ENCODE assay signal across 8 cellular contexts in genomic region chr7:73851410-73852338, GRCh38. TPM values are rescaled to one million over a fixed set of nuclear protein-coding genes. Genes with fewer than 3 reads are reported as not detected.
A peak's percentile ranks its signal among the peaks of the same experiment; 100 is the strongest.
DNase-seq lines count a peak whose midpoint lies in the region; ATAC-seq, FAIRE-seq and TF ChIP-seq lines count a peak whose summit lies in the region.

No MANE protein-coding gene starts in this region.

- intact Hi-C loops in activated CD4-positive, alpha-beta T cell treated with anti-CD3 and anti-CD28 coated beads for 36 hours (cut with DNase I, micrococcal nuclease), result loop anchor here (1.0 to 10.0 kb wide), 6 partner anchors 113 to 327 kb away; partner anchors contain the start of genes ABHD11 (in 1 of the 2), BAZ1B (in 1 of the 2), EIF4H (in 1 of the 2) and TBL2 (in 1 of the 2)
- intact Hi-C loops in HepG2 (cut with micrococcal nuclease; ENCODE audit: unreplicated experiment), result no loop called here

- TF ChIP-seq CTCF in HepG2 (CRISPR knock-in tag; IDR thresholded peaks at IDR 0.05) (no peak), WTC11 (IDR thresholded peaks at IDR 0.05) (no peak)

- TF ChIP-seq RAD21 in HepG2 (CRISPR knock-in tag; IDR thresholded peaks at IDR 0.05), result no peak

- peaks cover 33% of the 10 kb centered on the region for H3K4me1 Mint-ChIP-seq in activated CD4-positive, alpha-beta T cell treated with anti-CD3 and anti-CD28 coated beads for 36 hours
- peaks cover 17% of the 10 kb centered on the region for H3K4me1 Mint-ChIP-seq in WTC11

- no peaks in the 10 kb centered on the region for H4K20me1 ChIP-seq in HepG2 (ENCODE audit: insufficient read depth, low read length)

- TF ChIP-seq POLR2A in HepG2 (IDR thresholded peaks at IDR 0.05; ENCODE audit: insufficient read depth in 1 of 2, low read depth in 2 of 2, low read length in 2 of 2), result no peak

- peak; percentile 96 for ATAC-seq in activated CD4-positive, alpha-beta T cell treated with anti-CD3 and anti-CD28 coated beads for 36 hours
- ATAC-seq in HG02571 (IDR thresholded peaks at IDR 0.05; ENCODE audit: unreplicated experiment), result peak; percentile 75
- no peak for ATAC-seq in HepG2
- ATAC-seq in WTC11, result no peak

- POLR2A ChIA-PET in activated CD4-positive, alpha-beta T cell treated with anti-CD3 and anti-CD28 coated beads for 36 hours (lab: Charles Lee), result no interaction called here
- POLR2A ChIA-PET in HepG2 (lab: Yijun Ruan, JAX) (interaction anchor here (1.2 kb wide), 1 partner anchor 9 kb away, joined by 6 read pairs; the partner anchor contains the start of gene METTL27), WTC11 (lab: Charles Lee) (no interaction called here)

- H3K4me1 ChIP-seq in HepG2 (ENCODE audit: insufficient read depth, low read length), result peaks cover 6% of the 10 kb centered on the region

- in situ Hi-C loops in HepG2 (cut with HindIII; ENCODE audit: extremely low pct_ligation_motif_present, low pct_unique_long_range_greater_than_20kb), result no loop called here

- TF ChIP-seq EP300 in HepG2 (IDR thresholded peaks at IDR 0.05; ENCODE audit: low read depth in 2 of 2, low read length in 2 of 2), result no peak
- TF ChIP-seq EP300 in HepG2 (CRISPR knock-in tag; IDR thresholded peaks at IDR 0.05; ENCODE audit: borderline replicate concordance), result no peak

- H3K27ac Mint-ChIP-seq in activated CD4-positive, alpha-beta T cell treated with anti-CD3 and anti-CD28 coated beads for 36 hours, result peak overlapping the region; percentile 65
- no peak overlapping the region for H3K27ac Mint-ChIP-seq in WTC11

- DNase-seq in activated CD4-positive, alpha-beta T cell treated with anti-CD3 and anti-CD28 coated beads for 36 hours, result peak; percentile 60
- DNase-seq in activated CD4-positive, alpha-beta T cell treated with anti-CD3 and anti-CD28 coated beads, Interleukin-2, amount 50 U/mL, for 4 hours, result no peak
- peak; percentile 94 for DNase-seq in NCI-H460 (ENCODE audit: extremely low read depth, low read depth)
- DNase-seq in astrocyte of the hippocampus (ENCODE audit: low read depth, low spot score), result peak; percentile 96
- peak; percentile 52 for DNase-seq in HepG2 (ENCODE audit: low spot score)
- DNase-seq in WTC11 (ENCODE audit: low spot score), result no peak
- DNase-seq in activated gamma-delta T cell (lab: John Stamatoyannopoulos, UW), result no peak

- no peaks in the 10 kb centered on the region for H3K36me3 Mint-ChIP-seq in activated CD4-positive, alpha-beta T cell treated with anti-CD3 and anti-CD28 coated beads for 36 hours (ENCODE audit: low read depth)
- peaks cover 2% of the 10 kb centered on the region; the same call in 1 of the 2 replicates for H3K36me3 Mint-ChIP-seq in WTC11

- no peaks in the 10 kb centered on the region for H3K9me3 ChIP-seq in HepG2 (ENCODE audit: low read length)

- no peak overlapping the region for H2AFZ ChIP-seq in HepG2 (ENCODE audit: low read length)

- H3K4me3 Mint-ChIP-seq in activated CD4-positive, alpha-beta T cell treated with anti-CD3 and anti-CD28 coated beads for 36 hours, result no peak overlapping the region
- H3K4me3 Mint-ChIP-seq in WTC11, result no peak overlapping the region

- H3K9me3 Mint-ChIP-seq in activated CD4-positive, alpha-beta T cell treated with anti-CD3 and anti-CD28 coated beads for 36 hours (ENCODE audit: low read depth), result no peaks in the 10 kb centered on the region
- peaks cover 7% of the 10 kb centered on the region for H3K9me3 Mint-ChIP-seq in WTC11

- CTCF ChIA-PET in activated CD4-positive, alpha-beta T cell treated with anti-CD3 and anti-CD28 coated beads for 36 hours (lab: Charles Lee), result interaction anchor here (0.8 to 1.0 kb wide), 2 partner anchors 9 to 113 kb away, joined by 4 read pairs; partner anchors contain the start of genes ABHD11 and METTL27
- CTCF ChIA-PET in HepG2 (lab: Yijun Ruan, JAX; ENCODE audit: low intra/inter-chr PET ratio, low total read pairs), result no interaction called here
- CTCF ChIA-PET in WTC11 (lab: Charles Lee), result interaction anchor here (0.6 to 6.5 kb wide), 3 partner anchors 11 to 175 kb away, joined by 3 to 48 read pairs (median 4); no protein-coding TSS in a partner anchor

- BruUV-seq in HepG2 (replicated peaks; lab: Mats Ljungman, UMichigan), result no TSS peak

- no peak overlapping the region for H3K27ac ChIP-seq in HepG2 (ENCODE audit: extremely low read length, insufficient read depth, low read length)

- peaks cover 0 to 14% of the 10 kb centered on the region in 2 experiments; a peak in 1 of 5 replicates for H3K27me3 ChIP-seq in HepG2 (ENCODE audit: control insufficient read depth in 1 of 2, insufficient read depth in 2 of 2, low read length in 2 of 2)

- H3K9ac ChIP-seq in HepG2 (ENCODE audit: insufficient read depth, low read depth, low read length), result no peak overlapping the region

- H3K27me3 Mint-ChIP-seq in activated CD4-positive, alpha-beta T cell treated with anti-CD3 and anti-CD28 coated beads for 36 hours, result peaks cover 13% of the 10 kb centered on the region
- peaks cover 17% of the 10 kb centered on the region for H3K27me3 Mint-ChIP-seq in WTC11 (ENCODE audit: low read depth)

- H3K79me2 ChIP-seq in HepG2 (ENCODE audit: insufficient read depth, low read length), result no peaks in the 10 kb centered on the region

- WGBS in HepG2 (ENCODE audit: low lambda C conversion rate), result 24% methylated on average over 8 of the region's 8 CpGs

- H3K4me2 ChIP-seq in HepG2 (ENCODE audit: low read depth, low read length), result no peak overlapping the region

- H3K4me3 ChIP-seq in HepG2 (replicated peaks in 1 of 3; ENCODE audit: insufficient read depth in 1 of 3, low read depth in 2 of 3, low read length in 3 of 3), result no peak overlapping the region

- no peak for FAIRE-seq in HepG2 (lab: Jason Lieb, UNC)

- no peaks in the 10 kb centered on the region for H3K36me3 ChIP-seq in HepG2 (replicated peaks in 1 of 2; ENCODE audit: control insufficient read depth in 1 of 2, insufficient read depth in 2 of 2, low read length in 2 of 2)

RNA-seq across cellular contexts. Expression of gene TMEM270, which starts 9.3 kb away (rescaled TPM):
- not detected for total RNA-seq in activated CD4-positive, alpha-beta T cell treated with anti-CD3 and anti-CD28 coated beads for 36 hours
- total RNA-seq in NCI-H460 (2014; rRNA removed; shearing (Covaris generic)), result 0.55 TPM in 1 of 2 replicates, not detected in the other
- polyA plus RNA-seq in NCI-H460 (2014; cell fraction: nucleus; rRNA removed), result not detected in 2 replicates
- total RNA-seq in HepG2 (2016; rRNA removed; fragmentation: Illumina TruSeq; extraction: Trizol), result not detected in 2 replicates
- total RNA-seq in HepG2 (2016; cell fraction: cytosol; rRNA removed; fragmentation: Illumina TruSeq; extraction: Trizol; ENCODE audit: low read depth), result not detected in 2 replicates
- not detected in 2 replicates for total RNA-seq in HepG2 (2016; cell fraction: insoluble cytoplasmic fraction; rRNA removed; fragmentation: Illumina TruSeq; extraction: Trizol)
- total RNA-seq in HepG2 (2016; cell fraction: membrane; rRNA removed; fragmentation: Illumina TruSeq; extraction: Trizol), result not detected in 2 replicates
- not detected in 2 replicates for total RNA-seq in HepG2 (2016; cell fraction: nucleus; rRNA removed; fragmentation: Illumina TruSeq; extraction: Trizol)
- not detected in 2 replicates for polyA plus RNA-seq in HepG2 (2011; rRNA removed)
- not detected in 2 replicates for polyA plus RNA-seq in HepG2 (2011; cell fraction: cytosol; rRNA removed)
- polyA plus RNA-seq in HepG2 (2011; cell fraction: nucleus; rRNA removed), result not detected in 2 replicates
- not detected in 2 replicates for polyA plus RNA-seq in HepG2 (2012)
- polyA plus RNA-seq in HepG2 (2016; cell fraction: cytosol; fragmentation: Illumina TruSeq; extraction: Trizol; ENCODE audit: low read depth), result not detected in 2 replicates
- not detected in 2 replicates for polyA plus RNA-seq in HepG2 (2016; cell fraction: insoluble cytoplasmic fraction; fragmentation: Illumina TruSeq; extraction: Trizol; ENCODE audit: low read depth)
- not detected in 2 replicates for polyA plus RNA-seq in HepG2 (2016; cell fraction: membrane; fragmentation: Illumina TruSeq; extraction: Trizol; ENCODE audit: low read depth)
- not detected in 2 replicates for polyA plus RNA-seq in HepG2 (2016; cell fraction: nucleus; fragmentation: Illumina TruSeq; extraction: Trizol; ENCODE audit: insufficient read depth, low read depth)
- 1.4 TPM in 1 of 2 replicates, not detected in the other for polyA minus RNA-seq in HepG2 (2011; rRNA and poly(A)+ RNA removed; ENCODE audit: low replicate concordance)
- polyA minus RNA-seq in HepG2 (2011; cell fraction: cytosol; rRNA and poly(A)+ RNA removed), result not detected in 2 replicates
- not detected in 2 replicates for polyA minus RNA-seq in HepG2 (2011; cell fraction: nucleus; rRNA and poly(A)+ RNA removed)
- total RNA-seq in WTC11 (2021), result 0.28 TPM in 1 of 3 replicates, not detected in the others

RNA-seq across cellular contexts. Expression of gene METTL27, which starts 9.4 kb away (rescaled TPM):
- total RNA-seq in activated CD4-positive, alpha-beta T cell treated with anti-CD3 and anti-CD28 coated beads for 36 hours, result 1 to 10 TPM; 2.1 to 2.2 TPM
- total RNA-seq in NCI-H460 (2014; rRNA removed; shearing (Covaris generic)), result 4.3 and 5.1 TPM in 2 replicates
- polyA plus RNA-seq in NCI-H460 (2014; cell fraction: nucleus; rRNA removed), result 11.7 and 38.5 TPM in 2 replicates
- 1.2 and 2.0 TPM in 2 replicates for total RNA-seq in HepG2 (2016; rRNA removed; fragmentation: Illumina TruSeq; extraction: Trizol)
- 0.88 and 1.1 TPM in 2 replicates for total RNA-seq in HepG2 (2016; cell fraction: cytosol; rRNA removed; fragmentation: Illumina TruSeq; extraction: Trizol; ENCODE audit: low read depth)
- total RNA-seq in HepG2 (2016; cell fraction: insoluble cytoplasmic fraction; rRNA removed; fragmentation: Illumina TruSeq; extraction: Trizol), result 1.3 and 1.7 TPM in 2 replicates
- 0.77 and 1.5 TPM in 2 replicates for total RNA-seq in HepG2 (2016; cell fraction: membrane; rRNA removed; fragmentation: Illumina TruSeq; extraction: Trizol)
- 0.60 and 0.99 TPM in 2 replicates for total RNA-seq in HepG2 (2016; cell fraction: nucleus; rRNA removed; fragmentation: Illumina TruSeq; extraction: Trizol)
- polyA plus RNA-seq in HepG2 (2011; rRNA removed), result 3.0 and 3.6 TPM in 2 replicates
- polyA plus RNA-seq in HepG2 (2011; cell fraction: cytosol; rRNA removed), result 1.5 and 4.7 TPM in 2 replicates
- polyA plus RNA-seq in HepG2 (2011; cell fraction: nucleus; rRNA removed), result 3.3 and 4.0 TPM in 2 replicates
- 1.8 and 2.3 TPM in 2 replicates for polyA plus RNA-seq in HepG2 (2012)
- polyA plus RNA-seq in HepG2 (2016; cell fraction: cytosol; fragmentation: Illumina TruSeq; extraction: Trizol; ENCODE audit: low read depth), result 1.4 and 1.7 TPM in 2 replicates
- polyA plus RNA-seq in HepG2 (2016; cell fraction: insoluble cytoplasmic fraction; fragmentation: Illumina TruSeq; extraction: Trizol; ENCODE audit: low read depth), result 0.83 and 1.6 TPM in 2 replicates
- 0.92 and 1.7 TPM in 2 replicates for polyA plus RNA-seq in HepG2 (2016; cell fraction: membrane; fragmentation: Illumina TruSeq; extraction: Trizol; ENCODE audit: low read depth)
- 1.5 and 1.8 TPM in 2 replicates for polyA plus RNA-seq in HepG2 (2016; cell fraction: nucleus; fragmentation: Illumina TruSeq; extraction: Trizol; ENCODE audit: insufficient read depth, low read depth)
- polyA minus RNA-seq in HepG2 (2011; rRNA and poly(A)+ RNA removed; ENCODE audit: low replicate concordance), result 3.6 and 5.4 TPM in 2 replicates
- polyA minus RNA-seq in HepG2 (2011; cell fraction: cytosol; rRNA and poly(A)+ RNA removed), result 0.69 and 0.70 TPM in 2 replicates
- polyA minus RNA-seq in HepG2 (2011; cell fraction: nucleus; rRNA and poly(A)+ RNA removed), result 2.1 and 3.7 TPM in 2 replicates
- total RNA-seq in WTC11 (2021), result 4.3 to 7.7 TPM (median 6.6 TPM) in 3 replicates

RNA-seq across cellular contexts. Expression of gene CLDN4, which starts 20.9 kb away (rescaled TPM):
- total RNA-seq in activated CD4-positive, alpha-beta T cell treated with anti-CD3 and anti-CD28 coated beads for 36 hours, result under 1 TPM; 0.12 to 0.16 TPM
- total RNA-seq in NCI-H460 (2014; rRNA removed; shearing (Covaris generic)), result 24.9 and 25.3 TPM in 2 replicates
- 34.8 and 38.9 TPM in 2 replicates for polyA plus RNA-seq in NCI-H460 (2014; cell fraction: nucleus; rRNA removed)
- total RNA-seq in HepG2 (2016; rRNA removed; fragmentation: Illumina TruSeq; extraction: Trizol) (9.4 and 28.2 TPM in 2 replicates), WTC11 (2021) (32.0 to 54.3 TPM (median 52.5 TPM) in 3 replicates)
- 4.3 and 4.7 TPM in 2 replicates for total RNA-seq in HepG2 (2016; cell fraction: cytosol; rRNA removed; fragmentation: Illumina TruSeq; extraction: Trizol; ENCODE audit: low read depth)
- 9.9 and 28.5 TPM in 2 replicates for total RNA-seq in HepG2 (2016; cell fraction: insoluble cytoplasmic fraction; rRNA removed; fragmentation: Illumina TruSeq; extraction: Trizol)
- 7.4 and 7.9 TPM in 2 replicates for total RNA-seq in HepG2 (2016; cell fraction: membrane; rRNA removed; fragmentation: Illumina TruSeq; extraction: Trizol)
- 24.8 and 28.9 TPM in 2 replicates for total RNA-seq in HepG2 (2016; cell fraction: nucleus; rRNA removed; fragmentation: Illumina TruSeq; extraction: Trizol)
- polyA plus RNA-seq in HepG2 (2011; rRNA removed), result 35.7 and 47.4 TPM in 2 replicates
- polyA plus RNA-seq in HepG2 (2011; cell fraction: cytosol; rRNA removed), result 46.8 and 65.8 TPM in 2 replicates
- 34.9 and 35.5 TPM in 2 replicates for polyA plus RNA-seq in HepG2 (2011; cell fraction: nucleus; rRNA removed)
- 16.0 and 29.2 TPM in 2 replicates for polyA plus RNA-seq in HepG2 (2012)
- polyA plus RNA-seq in HepG2 (2016; cell fraction: cytosol; fragmentation: Illumina TruSeq; extraction: Trizol; ENCODE audit: low read depth), result 2.9 and 3.1 TPM in 2 replicates
- polyA plus RNA-seq in HepG2 (2016; cell fraction: insoluble cytoplasmic fraction; fragmentation: Illumina TruSeq; extraction: Trizol; ENCODE audit: low read depth), result 8.7 and 9.9 TPM in 2 replicates
- 3.9 and 4.0 TPM in 2 replicates for polyA plus RNA-seq in HepG2 (2016; cell fraction: membrane; fragmentation: Illumina TruSeq; extraction: Trizol; ENCODE audit: low read depth)
- 34.6 and 39.8 TPM in 2 replicates for polyA plus RNA-seq in HepG2 (2016; cell fraction: nucleus; fragmentation: Illumina TruSeq; extraction: Trizol; ENCODE audit: insufficient read depth, low read depth)
- 55.3 and 116 TPM in 2 replicates for polyA minus RNA-seq in HepG2 (2011; rRNA and poly(A)+ RNA removed; ENCODE audit: low replicate concordance)
- polyA minus RNA-seq in HepG2 (2011; cell fraction: cytosol; rRNA and poly(A)+ RNA removed), result 39.1 and 50.4 TPM in 2 replicates
- polyA minus RNA-seq in HepG2 (2011; cell fraction: nucleus; rRNA and poly(A)+ RNA removed), result 8.5 and 9.7 TPM in 2 replicates

Comparison
In these comparisons a context has a peak if more than half of its experiments do, and no peak if none do; other contexts are left out.
1. DNase-seq: peak in activated CD4-positive, alpha-beta T cell treated with anti-CD3 and anti-CD28 coated beads for 36 hours (single experiment), NCI-H460 (single experiment), astrocyte of the hippocampus (single experiment) and HepG2 (single experiment); none in activated CD4-positive, alpha-beta T cell treated with anti-CD3 and anti-CD28 coated beads, Interleukin-2, amount 50 U/mL, for 4 hours (0 of 2), WTC11 (single experiment) and activated gamma-delta T cell (single experiment).
2. ATAC-seq: peak in activated CD4-positive, alpha-beta T cell treated with anti-CD3 and anti-CD28 coated beads for 36 hours (single experiment) and HG02571 (single experiment); none in HepG2 (single experiment) and WTC11 (single experiment).
3. RNA of gene CLDN4, which starts 20.9 kb away (total RNA-seq): 32.0 to 54.3 TPM in WTC11, 4.3 to 28.9 TPM in HepG2 and 24.9 to 25.3 TPM in NCI-H460; 0.12 to 0.16 TPM in activated CD4-positive, alpha-beta T cell treated with anti-CD3 and anti-CD28 coated beads for 36 hours; every median in the first group is over 4 times any median in the second.